Comparison of ENCODE assay signal across 8 cellular contexts in the genomic region with DNA sequence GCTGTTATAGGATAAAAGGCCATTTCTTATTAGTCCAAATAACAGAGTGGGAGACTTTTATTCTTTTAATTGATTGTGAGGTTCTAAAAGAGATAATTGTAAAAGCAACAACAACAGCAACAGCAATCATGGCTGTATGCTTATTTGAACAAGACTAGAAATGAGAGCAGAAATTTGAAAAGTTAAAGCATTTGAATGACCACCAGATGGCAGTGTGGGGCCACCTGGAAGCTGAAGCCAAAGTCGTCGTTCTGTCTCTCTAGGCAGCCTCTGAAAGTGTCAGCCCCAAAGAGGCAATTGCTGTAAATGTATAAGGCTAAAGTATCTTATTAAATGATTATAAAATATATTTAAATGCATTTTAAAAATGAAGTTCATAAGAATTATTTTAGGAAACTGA. TPM values are rescaled to one million over a fixed set of nuclear protein-coding genes. Genes with fewer than 3 reads are reported as not detected.
A peak's percentile ranks its signal among the peaks of the same experiment; 100 is the strongest.
DNase-seq lines count a peak whose midpoint lies in the region; ATAC-seq and TF ChIP-seq lines count a peak whose summit lies in the region.

No MANE protein-coding gene starts in this region.

- H4K20me1 ChIP-seq in PC-9 (ENCODE audit: insufficient read depth) = no peaks in the 10 kb centered on the region

- TF ChIP-seq CTCF in PC-9 (conservative IDR thresholded peaks at IDR 0.05) (peak; percentile 80), osteocyte (IDR thresholded peaks at IDR 0.05) (peak; percentile 82), uterus (IDR thresholded peaks at IDR 0.05) (peak; percentile 37 to 65 (median 55))

- no peaks in the 10 kb centered on the region for H3K9me2 ChIP-seq in PC-9 (ENCODE audit: insufficient read depth)

- H3K9me3 Mint-ChIP-seq in CD8-positive, alpha-beta memory T cell = no peaks in the 10 kb centered on the region
- no peaks in the 10 kb centered on the region for H3K9me3 Mint-ChIP-seq in activated T-cell treated with anti-CD3 and anti-CD28 coated beads, Interleukin-2, amount 50 U/mL, for 4 hours
- H3K9me3 Mint-ChIP-seq in osteocyte (ENCODE audit: unreplicated experiment) = no peaks in the 10 kb centered on the region

- POLR2A ChIA-PET in CD8-positive, alpha-beta memory T cell (lab: Charles Lee) = no interaction called here
- POLR2A ChIA-PET in PC-9 (lab: Charles Lee; ENCODE audit: unreplicated experiment) = no interaction called here

- no peaks in the 10 kb centered on the region for H3K9me3 ChIP-seq in CD8-positive, alpha-beta memory T cell (ENCODE audit: low read length)
- H3K9me3 ChIP-seq in PC-9 (ENCODE audit: insufficient read depth, low read depth) (no peaks in the 10 kb centered on the region), uterus (no peaks in the 10 kb centered on the region)

- peaks cover 0 to 6% of the 10 kb centered on the region in 2 donors for H3K27me3 Mint-ChIP-seq in CD8-positive, alpha-beta memory T cell
- no peaks in the 10 kb centered on the region for H3K27me3 Mint-ChIP-seq in activated T-cell treated with anti-CD3 and anti-CD28 coated beads, Interleukin-2, amount 50 U/mL, for 4 hours (ENCODE audit: low read depth)
- H3K27me3 Mint-ChIP-seq in osteocyte (ENCODE audit: unreplicated experiment) = peaks cover 21% of the 10 kb centered on the region

- no peaks in the 10 kb centered on the region for H3K27me3 ChIP-seq in CD8-positive, alpha-beta memory T cell (ENCODE audit: insufficient read depth, low read length, poor library complexity, severe bottlenecking)
- H3K27me3 ChIP-seq in PC-9 (ENCODE audit: insufficient read depth, low read depth) = no peaks in the 10 kb centered on the region
- no peaks in the 10 kb centered on the region for H3K27me3 ChIP-seq in uterus

- no peaks in the 10 kb centered on the region for H3F3A ChIP-seq in PC-9 (ENCODE audit: insufficient read depth, low read depth)

- peak; percentile 30 to 63 (median 46) for DNase-seq in CD8-positive, alpha-beta memory T cell
- DNase-seq in Jurkat, Clone E6-1 (ENCODE audit: low read depth, low spot score) = peak; percentile 79
- DNase-seq in PC-9 = peak in 1 of 2 experiments; percentile 28
- DNase-seq in activated T-cell treated with anti-CD3 and anti-CD28 coated beads, Interleukin-2, amount 50 U/mL, for 4 hours = peak; percentile 57
- DNase-seq in fibroblast of peridontal ligament (ENCODE audit: extremely low read depth) = peak; percentile 46
- DNase-seq in osteocyte (ENCODE audit: extremely low spot score, unreplicated experiment) = no peak
- peak; percentile 19 to 20 for DNase-seq in uterus

- no peak overlapping the region for H3K4me3 ChIP-seq in CD8-positive, alpha-beta memory T cell (ENCODE audit: low read length)
- no peak overlapping the region for H3K4me3 ChIP-seq in Jurkat, Clone E6-1 (ENCODE audit: low read length)
- H3K4me3 ChIP-seq in PC-9 (no peak overlapping the region), uterus (no peak overlapping the region)

- no peak overlapping the region for H3K27ac ChIP-seq in CD8-positive, alpha-beta memory T cell (ENCODE audit: low read depth, low read length)
- no peak overlapping the region for H3K27ac ChIP-seq in PC-9
- no peak overlapping the region for H3K27ac ChIP-seq in uterus

- H3K4me3 Mint-ChIP-seq in CD8-positive, alpha-beta memory T cell = no peak overlapping the region
- H3K4me3 Mint-ChIP-seq in activated T-cell treated with anti-CD3 and anti-CD28 coated beads, Interleukin-2, amount 50 U/mL, for 4 hours = no peak overlapping the region
- no peak overlapping the region for H3K4me3 Mint-ChIP-seq in osteocyte (ENCODE audit: unreplicated experiment)

- TF ChIP-seq POLR2A in uterus (IDR thresholded peaks at IDR 0.05) = no peak

- H3K4me1 Mint-ChIP-seq in CD8-positive, alpha-beta memory T cell = peaks cover 13 to 30% (median 26%) of the 10 kb centered on the region in 3 donors
- peaks cover 1% of the 10 kb centered on the region for H3K4me1 Mint-ChIP-seq in activated T-cell treated with anti-CD3 and anti-CD28 coated beads, Interleukin-2, amount 50 U/mL, for 4 hours (ENCODE audit: low read depth)
- no peaks in the 10 kb centered on the region for H3K4me1 Mint-ChIP-seq in osteocyte (ENCODE audit: unreplicated experiment)

- intact Hi-C loops in PC-9 (cut with micrococcal nuclease; ENCODE audit: unreplicated experiment) (loop anchor here (5.0 kb wide), 1 partner anchor 556 kb away; no protein-coding TSS in a partner anchor), uterus (cut with DNase I; ENCODE audit: low total_unique reads) (no loop called here)

- CTCF ChIA-PET in CD8-positive, alpha-beta memory T cell (lab: Charles Lee) = interaction anchor here (0.6 kb wide), 1 partner anchor 178 kb away, joined by 3 read pairs; no protein-coding TSS in a partner anchor
- CTCF ChIA-PET in PC-9 (lab: Charles Lee) = no interaction called here

- no peaks in the 10 kb centered on the region for H3K79me2 ChIP-seq in PC-9 (ENCODE audit: low read depth)

- no peaks in the 10 kb centered on the region for H3K4me1 ChIP-seq in CD8-positive, alpha-beta memory T cell (ENCODE audit: insufficient read depth, low read length)
- H3K4me1 ChIP-seq in PC-9 (replicated peaks; ENCODE audit: insufficient read depth) = no peaks in the 10 kb centered on the region
- H3K4me1 ChIP-seq in uterus = no peaks in the 10 kb centered on the region

- H3K36me3 Mint-ChIP-seq in CD8-positive, alpha-beta memory T cell = peaks cover 0 to 56% (median 5%) of the 10 kb centered on the region in 3 donors
- H3K36me3 Mint-ChIP-seq in activated T-cell treated with anti-CD3 and anti-CD28 coated beads, Interleukin-2, amount 50 U/mL, for 4 hours (ENCODE audit: insufficient read depth) = peaks cover 8% of the 10 kb centered on the region
- no peaks in the 10 kb centered on the region for H3K36me3 Mint-ChIP-seq in osteocyte (ENCODE audit: unreplicated experiment)

- peak overlapping the region in 3 of 8 donors; percentile 6 to 66 (median 31) for H3K27ac Mint-ChIP-seq in CD8-positive, alpha-beta memory T cell
- no peak overlapping the region for H3K27ac Mint-ChIP-seq in osteocyte (ENCODE audit: unreplicated experiment)

- ATAC-seq in GM19438 (IDR thresholded peaks at IDR 0.05; ENCODE audit: low read depth, unreplicated experiment) = peak; percentile 63
- ATAC-seq in activated T-cell treated with anti-CD3 and anti-CD28 coated beads, Interleukin-2, amount 50 U/mL, for 4 hours = peak; percentile 40 to 63

- no TSS peak for BruUV-seq in PC-9 (replicated peaks; lab: Mats Ljungman, UMichigan)

- H2AFZ ChIP-seq in PC-9 = no peak overlapping the region

- no peak overlapping the region for H3K4me2 ChIP-seq in PC-9

- peaks cover 5% of the 10 kb centered on the region for H3K36me3 ChIP-seq in CD8-positive, alpha-beta memory T cell (ENCODE audit: insufficient read depth, low read length)
- H3K36me3 ChIP-seq in PC-9 (ENCODE audit: low read depth) = no peaks in the 10 kb centered on the region
- H3K36me3 ChIP-seq in uterus = no peaks in the 10 kb centered on the region

RNA-seq across cellular contexts. Expression of a gene that starts 42.2 kb away (rescaled TPM):
- 10 to 100 TPM; 90.2 to 94.6 TPM for total RNA-seq in CD8-positive, alpha-beta memory T cell
- 151 TPM for polyA plus RNA-seq in CD8-positive, alpha-beta memory T cell
- polyA plus RNA-seq in Jurkat, Clone E6-1 (2012; ENCODE audit: insufficient read depth, insufficient read length) = 125 TPM
- total RNA-seq in PC-9 (2021) (not detected in 2 replicates), osteocyte (0.21 TPM in 1 of 2 replicates, not detected in the other), uterus (1 to 10 TPM in 1 of 4 donors, under 1 TPM in 2, not detected in 1; 0.43 to 2.4 (median 0.76) TPM)
- total RNA-seq in activated T-cell treated with anti-CD3 and anti-CD28 coated beads, Interleukin-2, amount 50 U/mL, for 4 hours = 10 to 100 TPM; 27.5 to 44.7 (median 40.5) TPM

RNA-seq across cellular contexts. Expression of a gene that starts 56.1 kb away (rescaled TPM):
- total RNA-seq in CD8-positive, alpha-beta memory T cell = under 1 TPM; 0.29 to 0.46 TPM
- not detected for polyA plus RNA-seq in CD8-positive, alpha-beta memory T cell
- 0.29 TPM for polyA plus RNA-seq in Jurkat, Clone E6-1 (2012; ENCODE audit: insufficient read depth, insufficient read length)
- not detected in 2 replicates for total RNA-seq in PC-9 (2021)
- total RNA-seq in activated T-cell treated with anti-CD3 and anti-CD28 coated beads, Interleukin-2, amount 50 U/mL, for 4 hours = not detected
- total RNA-seq in osteocyte = not detected in 2 replicates
- not detected for total RNA-seq in uterus

Comparison
In these comparisons a context has a peak if more than half of its experiments do, and no peak if none do; other contexts are left out.
1. RNA of a gene that starts 42.2 kb away (total RNA-seq): 90.2 to 94.6 TPM in CD8-positive, alpha-beta memory T cell and 27.5 to 44.7 TPM in activated T-cell treated with anti-CD3 and anti-CD28 coated beads, Interleukin-2, amount 50 U/mL, for 4 hours; 0.43 to 2.4 TPM in uterus, 0.21 TPM in osteocyte and not detected in PC-9; every median in the first group is over 4 times any median in the second.
2. Peak in every context shown above with its lines, with median percentiles within 50 percentile points of each other: CTCF ChIP-seq.